Comparison of ENCODE assay signal across 4 cellular contexts in the genomic region with DNA sequence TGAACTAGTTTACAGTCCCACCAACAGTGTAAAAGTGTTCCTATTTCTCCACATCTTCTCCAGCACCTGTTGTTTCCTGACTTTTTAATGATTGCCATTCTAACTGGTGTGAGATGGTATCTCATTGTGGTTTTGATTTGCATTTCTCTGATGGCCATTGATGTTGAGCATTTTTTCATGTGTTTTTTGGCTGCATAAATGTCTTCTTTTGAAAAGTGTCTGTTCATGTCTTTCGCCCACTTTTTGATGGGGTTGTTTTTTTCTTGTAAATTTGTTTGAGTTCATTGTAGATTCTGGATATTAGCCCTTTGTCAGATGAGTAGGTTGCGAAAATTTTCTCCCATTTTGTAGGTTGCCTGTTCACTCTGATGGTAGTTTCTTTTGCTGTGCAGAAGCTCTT. TPM values are rescaled to one million over a fixed set of nuclear protein-coding genes. Genes with fewer than 3 reads are reported as not detected.
"Had no signal": no experiment of that assay in that cellular context is flagged by ENCODE, and none has a peak within 500 bp of the region (broad histone marks: within the 10 kb centered on the region; RNA-seq: fewer than 3 reads in every experiment).

No MANE protein-coding gene starts in this region.

RNA-seq across cellular contexts. Expression of gene CYP2B6, which starts 7.9 kb away (rescaled TPM):
- total RNA-seq: HepG2, HT1080, IMR-90 had no signal
- polyA plus RNA-seq: IgD-negative memory B cell, IMR-90 had no signal
